ENCODE assay signal across 9 cellular contexts in genomic region chr7:19491821-19492452, GRCh38.
DNase-seq lines count a peak whose midpoint lies in the region; ATAC-seq and TF ChIP-seq lines count a peak whose summit lies in the region.
"Had no signal": no experiment of that assay in that cellular context is flagged by ENCODE, and none has a peak within 500 bp of the region (broad histone marks: within the 10 kb centered on the region; RNA-seq: fewer than 3 reads in every experiment).

No MANE protein-coding gene starts in this region.

- H3K4me3 ChIP-seq in Caco-2 (ENCODE audit: low read depth, low read length) (no peak overlapping the region), Loucy (ENCODE audit: low read length, poor library complexity, severe bottlenecking) (no peak overlapping the region), brain microvascular endothelial cell (ENCODE audit: low read depth, low read length) (no peak overlapping the region)

- H3K4me1 Mint-ChIP-seq in Caco-2 (ENCODE audit: low read depth, unreplicated experiment) (no peaks in the 10 kb centered on the region), nephron progenitor cell (no peaks in the 10 kb centered on the region)

- no peaks in the 10 kb centered on the region for H3K9me2 ChIP-seq in Loucy (replicated peaks; ENCODE audit: low read depth, low read length)

- H3K4me2 ChIP-seq in Loucy (ENCODE audit: low read depth, low read length, poor library complexity, severe bottlenecking) = no peak overlapping the region

- peak overlapping the region; percentile 77 for H2AFZ ChIP-seq in Loucy (ENCODE audit: low read length)
- H2AFZ ChIP-seq: parathyroid adenoma had no signal

- ATAC-seq in GM19455 (IDR thresholded peaks at IDR 0.05; ENCODE audit: unreplicated experiment) (peak; percentile 55), HG03196 (IDR thresholded peaks at IDR 0.05; ENCODE audit: unreplicated experiment) (no peak)

- H3K9me3 ChIP-seq in Caco-2 = no peaks in the 10 kb centered on the region; the same call in 1 of the 2 replicates
- no peaks in the 10 kb centered on the region; the same call in 1 of the 2 replicates for H3K9me3 ChIP-seq in Loucy (ENCODE audit: insufficient read depth, low read depth, low read length)

- no peak overlapping the region for H3K27ac ChIP-seq in brain microvascular endothelial cell
- H3K27ac ChIP-seq: parathyroid adenoma had no signal

- H3K4me3 Mint-ChIP-seq in Caco-2 (ENCODE audit: unreplicated experiment) = no peak overlapping the region
- no peak overlapping the region for H3K4me3 Mint-ChIP-seq in nephron progenitor cell

- H3K79me2 ChIP-seq in Loucy (ENCODE audit: insufficient read depth, low read length) = no peaks in the 10 kb centered on the region
- H3K79me2 ChIP-seq: parathyroid adenoma had no signal

- no peaks in the 10 kb centered on the region for H4K20me1 ChIP-seq in Loucy (ENCODE audit: insufficient read depth, low read length, poor library complexity, severe bottlenecking)

- H3K4me1 ChIP-seq in Caco-2 = no peaks in the 10 kb centered on the region
- H3K4me1 ChIP-seq in Loucy (ENCODE audit: insufficient read depth, low read length, poor library complexity, severe bottlenecking) = no peaks in the 10 kb centered on the region
- H3K4me1 ChIP-seq: parathyroid adenoma had no signal

- H3F3A ChIP-seq in Loucy (ENCODE audit: low read depth) = no peaks in the 10 kb centered on the region

- BruUV-seq in Caco-2 (replicated peaks; lab: Mats Ljungman, UMichigan) = no TSS peak

- H3K36me3 ChIP-seq in Caco-2 (ENCODE audit: control insufficient read depth, insufficient read depth, low read length) = no peaks in the 10 kb centered on the region
- H3K36me3 ChIP-seq in Loucy (ENCODE audit: insufficient read depth, low read length) = no peaks in the 10 kb centered on the region
- no peaks in the 10 kb centered on the region for H3K36me3 ChIP-seq in brain microvascular endothelial cell (replicated peaks)

- DNase-seq in Caco-2 (peak in 1 of 2 experiments; percentile 15), brain microvascular endothelial cell (peak; percentile 40), nephron progenitor cell (no peak), nucleus accumbens (lab: John Stamatoyannopoulos, UW) (no peak)
- no peak for DNase-seq in stimulated activated CD4-positive, alpha-beta T cell treated with anti-CD3 and anti-CD28 coated beads, Interleukin-15, amount 100 ng/mL, for 24 hours

- in situ Hi-C loops in brain microvascular endothelial cell (cut with HindIII; ENCODE audit: low pct_ligation_motif_present, low sequenced_read_pairs) = no loop called here

- POLR2A ChIA-PET in Caco-2 (lab: Charles Lee) = no interaction called here

- H3K9me3 Mint-ChIP-seq in Caco-2 (ENCODE audit: unreplicated experiment) (no peaks in the 10 kb centered on the region), nephron progenitor cell (peaks cover 15% of the 10 kb centered on the region)

- TF ChIP-seq CTCF in Caco-2 (IDR thresholded peaks at IDR 0.05; ENCODE audit: insufficient read depth in 1 of 2, low read depth in 1 of 2, low read length in 1 of 2, severe bottlenecking in 1 of 2, unreplicated experiment in 1 of 2) = peak; percentile 31 to 43
- peak; percentile 77 for TF ChIP-seq CTCF in Loucy (conservative IDR thresholded peaks at IDR 0.05; ENCODE audit: low read length)
- TF ChIP-seq CTCF in brain microvascular endothelial cell (IDR thresholded peaks at IDR 0.05; ENCODE audit: low read depth, low read length, missing control alignments) = peak; percentile 49
- peak; percentile 55 for TF ChIP-seq CTCF in nephron progenitor cell (IDR thresholded peaks at IDR 0.05)

- intact Hi-C loops in Caco-2 (cut with micrococcal nuclease; ENCODE audit: unreplicated experiment) = no loop called here

- H3K36me3 Mint-ChIP-seq in Caco-2 (ENCODE audit: insufficient read depth, unreplicated experiment) (no peaks in the 10 kb centered on the region), nephron progenitor cell (ENCODE audit: low read depth) (peaks cover 3% of the 10 kb centered on the region)

- no peak overlapping the region for H3K9ac ChIP-seq in Loucy (ENCODE audit: low read depth, low read length, poor library complexity, severe bottlenecking)
- H3K9ac ChIP-seq: parathyroid adenoma had no signal

- CTCF ChIA-PET in Caco-2 (lab: Charles Lee) = interaction anchor here (0.6 to 1.2 kb wide), 10 partner anchors 9 to 1095 kb away, joined by 3 to 5 read pairs (median 4); no protein-coding TSS in a partner anchor

- H3K27me3 ChIP-seq in Caco-2 (replicated peaks; ENCODE audit: control insufficient read depth, insufficient read depth, low read length) (no peaks in the 10 kb centered on the region), Loucy (ENCODE audit: insufficient read depth, low read length, poor library complexity, severe bottlenecking) (no peaks in the 10 kb centered on the region), brain microvascular endothelial cell (replicated peaks) (no peaks in the 10 kb centered on the region)

- H3K27ac Mint-ChIP-seq in Caco-2 (ENCODE audit: unreplicated experiment) (no peak overlapping the region), nephron progenitor cell (no peak overlapping the region)

- H3K27me3 Mint-ChIP-seq in Caco-2 (ENCODE audit: insufficient read depth, unreplicated experiment) = no peaks in the 10 kb centered on the region
- H3K27me3 Mint-ChIP-seq in nephron progenitor cell (ENCODE audit: low read depth, poor library complexity) = no peaks in the 10 kb centered on the region
